10 cellular contexts compared by ENCODE assay signal in genomic region chr16:2160915-2161551, GRCh38. TPM values are rescaled to one million over a fixed set of nuclear protein-coding genes. Genes with fewer than 3 reads are reported as not detected.
DNase-seq lines count a peak whose midpoint lies in the region; ATAC-seq and TF ChIP-seq lines count a peak whose summit lies in the region.
"Had no signal": no experiment of that assay in that cellular context is flagged by ENCODE, and none has a peak within 500 bp of the region (broad histone marks: within the 10 kb centered on the region; RNA-seq: fewer than 3 reads in every experiment).

No MANE protein-coding gene starts in this region.

- H3K36me3 Mint-ChIP-seq in chondrocyte (ENCODE audit: low read depth) = peaks cover 2% of the 10 kb centered on the region
- H3K36me3 Mint-ChIP-seq in activated T-helper 1 cell treated with anti-CD3 and anti-CD28 coated beads, Interleukin-12 subunit alpha, Interleukin-12 subunit beta, Interleukin-2, Interleukin-4 antibody, amounts not matched to agents 30 ng/mL and 10 ng/mL and 1 ng/mL, durations not matched to agents 14 hours and 24 hours and 36 hours (ENCODE audit: low read depth) = peaks cover 7% of the 10 kb centered on the region

- no peak for TF ChIP-seq EP300 in suprapubic skin (IDR thresholded peaks at IDR 0.05)

- intact Hi-C loops in activated T-helper 1 cell treated with anti-CD3 and anti-CD28 coated beads, Interleukin-12 subunit alpha, Interleukin-12 subunit beta, Interleukin-2, Interleukin-4 antibody, amounts not matched to agents 30 ng/mL and 10 ng/mL and 1 ng/mL, durations not matched to agents 14 hours and 24 hours and 36 hours (cut with micrococcal nuclease) = no loop called here

- peak overlapping the region; percentile 24 for H3K27ac Mint-ChIP-seq in chondrocyte (ENCODE audit: unreplicated experiment)
- no peak overlapping the region for H3K27ac Mint-ChIP-seq in activated T-helper 1 cell treated with anti-CD3 and anti-CD28 coated beads, Interleukin-12 subunit alpha, Interleukin-12 subunit beta, Interleukin-2, Interleukin-4 antibody, amounts not matched to agents 30 ng/mL and 10 ng/mL and 1 ng/mL, durations not matched to agents 14 hours and 24 hours and 36 hours

- no peak overlapping the region for H3K4me3 Mint-ChIP-seq in chondrocyte (ENCODE audit: unreplicated experiment)
- no peak overlapping the region for H3K4me3 Mint-ChIP-seq in activated T-helper 1 cell treated with anti-CD3 and anti-CD28 coated beads, Interleukin-12 subunit alpha, Interleukin-12 subunit beta, Interleukin-2, Interleukin-4 antibody, amounts not matched to agents 30 ng/mL and 10 ng/mL and 1 ng/mL, durations not matched to agents 14 hours and 24 hours and 36 hours

- peak overlapping the region; percentile 90 for H3K27ac ChIP-seq in suprapubic skin

- H3K9me3 Mint-ChIP-seq in chondrocyte (ENCODE audit: low read depth) = no peaks in the 10 kb centered on the region
- H3K9me3 Mint-ChIP-seq in activated T-helper 1 cell treated with anti-CD3 and anti-CD28 coated beads, Interleukin-12 subunit alpha, Interleukin-12 subunit beta, Interleukin-2, Interleukin-4 antibody, amounts not matched to agents 30 ng/mL and 10 ng/mL and 1 ng/mL, durations not matched to agents 14 hours and 24 hours and 36 hours = no peaks in the 10 kb centered on the region

- peak; percentile 22 for ATAC-seq in left lobe of liver
- ATAC-seq: activated CD4-positive, CD25-positive, alpha-beta regulatory T cell treated with anti-CD3 and anti-CD28 coated beads, Interleukin-2, amount 50 U/mL, for 24 hours had no signal

- H3K4me1 Mint-ChIP-seq in chondrocyte (ENCODE audit: low read depth) = peaks cover 39% of the 10 kb centered on the region
- peaks cover 14% of the 10 kb centered on the region for H3K4me1 Mint-ChIP-seq in activated T-helper 1 cell treated with anti-CD3 and anti-CD28 coated beads, Interleukin-12 subunit alpha, Interleukin-12 subunit beta, Interleukin-2, Interleukin-4 antibody, amounts not matched to agents 30 ng/mL and 10 ng/mL and 1 ng/mL, durations not matched to agents 14 hours and 24 hours and 36 hours (ENCODE audit: low read depth)

- 38% methylated on average over 16 of the region's 20 CpGs for WGBS in suprapubic skin

- no peaks in the 10 kb centered on the region for H3K27me3 Mint-ChIP-seq in chondrocyte (ENCODE audit: low read depth)
- no peaks in the 10 kb centered on the region for H3K27me3 Mint-ChIP-seq in activated T-helper 1 cell treated with anti-CD3 and anti-CD28 coated beads, Interleukin-12 subunit alpha, Interleukin-12 subunit beta, Interleukin-2, Interleukin-4 antibody, amounts not matched to agents 30 ng/mL and 10 ng/mL and 1 ng/mL, durations not matched to agents 14 hours and 24 hours and 36 hours (ENCODE audit: insufficient read depth)

- H3K4me1 ChIP-seq in suprapubic skin = peaks cover 78% of the 10 kb centered on the region

- H3K9me3 ChIP-seq in suprapubic skin = no peaks in the 10 kb centered on the region

- H3K36me3 ChIP-seq in suprapubic skin = peaks cover 5% of the 10 kb centered on the region

- TF ChIP-seq CTCF in chondrocyte (IDR thresholded peaks at IDR 0.05) (no peak), suprapubic skin (IDR thresholded peaks at IDR 0.05) (no peak)

- no peak for DNase-seq in chondrocyte (ENCODE audit: low spot score)
- DNase-seq in left lobe of liver (ENCODE audit: low spot score) = peak; percentile 73
- DNase-seq in suprapubic skin (ENCODE audit: low spot score in 2 of 2) = peak; percentile 86 to 91
- DNase-seq in activated T-helper 1 cell treated with anti-CD3 and anti-CD28 coated beads, Interleukin-12 subunit alpha, Interleukin-12 subunit beta, Interleukin-2, Interleukin-4 antibody, amounts not matched to agents 30 ng/mL and 10 ng/mL and 1 ng/mL, durations not matched to agents 14 hours and 24 hours and 36 hours (ENCODE audit: low spot score) = no peak
- DNase-seq in mucosa of gallbladder (ENCODE audit: low spot score) = no peak
- DNase-seq in NCI-H2227 treated with DMSO at 0.1 percent for 48 hours (lab: John Stamatoyannopoulos, UW) = no peak
- no peak for DNase-seq in activated effector memory CD4-positive, alpha-beta T cell treated with anti-CD3 and anti-CD28 coated beads, Interleukin-2, amount 50 U/mL, for 16 hours
- DNase-seq: DND-41 had no signal

- TF ChIP-seq POLR2A in GM19099 (IDR thresholded peaks at IDR 0.05; ENCODE audit: extremely low read depth, insufficient read length, low read depth) (peak; percentile 31), suprapubic skin (IDR thresholded peaks at IDR 0.05) (no peak)

- no peaks in the 10 kb centered on the region for H3K27me3 ChIP-seq in suprapubic skin

- H3K4me3 ChIP-seq in suprapubic skin = peak overlapping the region; percentile 1

RNA-seq across cellular contexts. Expression of gene TRAF7, which starts 5.5 kb away (rescaled TPM):
- total RNA-seq in chondrocyte (62.1 to 71.3 TPM (median 63.4 TPM) in 3 replicates), left lobe of liver (44.2 TPM), suprapubic skin (10 to 100 TPM; 53.4 to 74.7 (median 66.5) TPM), mucosa of gallbladder (100 TPM)
- total RNA-seq in activated T-helper 1 cell treated with anti-CD3 and anti-CD28 coated beads, Interleukin-12 subunit alpha, Interleukin-12 subunit beta, Interleukin-2, Interleukin-4 antibody, amounts not matched to agents 30 ng/mL and 10 ng/mL and 1 ng/mL, durations not matched to agents 14 hours and 24 hours and 36 hours = 70.4 and 73.1 TPM in 2 replicates

RNA-seq across cellular contexts. Expression of gene RAB26, which starts 12.6 kb away (rescaled TPM):
- 0.28 to 1.1 TPM (median 0.80 TPM) in 3 replicates for total RNA-seq in chondrocyte
- total RNA-seq in left lobe of liver = 10.2 TPM
- total RNA-seq in suprapubic skin = 1 to 10 TPM in 3 of 4 donors, under 1 TPM in 1; 0.64 to 3.0 (median 1.4) TPM
- total RNA-seq in activated T-helper 1 cell treated with anti-CD3 and anti-CD28 coated beads, Interleukin-12 subunit alpha, Interleukin-12 subunit beta, Interleukin-2, Interleukin-4 antibody, amounts not matched to agents 30 ng/mL and 10 ng/mL and 1 ng/mL, durations not matched to agents 14 hours and 24 hours and 36 hours = 0.24 and 0.70 TPM in 2 replicates
- 7.7 TPM for total RNA-seq in mucosa of gallbladder

RNA-seq across cellular contexts. Expression of gene PKD1, which starts 25.3 kb away (rescaled TPM):
- total RNA-seq in chondrocyte (131 to 230 TPM (median 216 TPM) in 3 replicates), left lobe of liver (65.0 TPM), suprapubic skin (100 to 1,000 TPM; 209 to 446 (median 293) TPM), mucosa of gallbladder (154 TPM)
- 92.5 and 104 TPM in 2 replicates for total RNA-seq in activated T-helper 1 cell treated with anti-CD3 and anti-CD28 coated beads, Interleukin-12 subunit alpha, Interleukin-12 subunit beta, Interleukin-2, Interleukin-4 antibody, amounts not matched to agents 30 ng/mL and 10 ng/mL and 1 ng/mL, durations not matched to agents 14 hours and 24 hours and 36 hours

RNA-seq across cellular contexts. Expression of gene CASKIN1, which starts 35.4 kb away (rescaled TPM):
- total RNA-seq in chondrocyte (1.3 to 3.6 TPM (median 2.3 TPM) in 3 replicates), left lobe of liver (0.05 TPM), suprapubic skin (1 to 10 TPM in 1 of 4 donors, under 1 TPM in 3; 0.49 to 1.5 (median 0.78) TPM), mucosa of gallbladder (0.58 TPM)
- total RNA-seq in activated T-helper 1 cell treated with anti-CD3 and anti-CD28 coated beads, Interleukin-12 subunit alpha, Interleukin-12 subunit beta, Interleukin-2, Interleukin-4 antibody, amounts not matched to agents 30 ng/mL and 10 ng/mL and 1 ng/mL, durations not matched to agents 14 hours and 24 hours and 36 hours = 1.0 and 1.2 TPM in 2 replicates

RNA-seq across cellular contexts. Expression of gene MLST8, which starts 44.2 kb away (rescaled TPM):
- total RNA-seq in chondrocyte = 37.1 to 41.4 TPM (median 39.3 TPM) in 3 replicates
- 16.9 TPM for total RNA-seq in left lobe of liver
- total RNA-seq in suprapubic skin = 10 to 100 TPM; 52.3 to 69.5 (median 55.1) TPM
- total RNA-seq in activated T-helper 1 cell treated with anti-CD3 and anti-CD28 coated beads, Interleukin-12 subunit alpha, Interleukin-12 subunit beta, Interleukin-2, Interleukin-4 antibody, amounts not matched to agents 30 ng/mL and 10 ng/mL and 1 ng/mL, durations not matched to agents 14 hours and 24 hours and 36 hours = 57.0 and 61.9 TPM in 2 replicates
- total RNA-seq in mucosa of gallbladder = 31.2 TPM

Comparison
In these comparisons a context has a peak if more than half of its experiments do, and no peak if none do; other contexts are left out.
1. DNase-seq: peak in left lobe of liver (single experiment) and suprapubic skin (2 of 2); none in chondrocyte (single experiment), activated T-helper 1 cell treated with anti-CD3 and anti-CD28 coated beads, Interleukin-12 subunit alpha, Interleukin-12 subunit beta, Interleukin-2, Interleukin-4 antibody, amounts not matched to agents 30 ng/mL and 10 ng/mL and 1 ng/mL, durations not matched to agents 14 hours and 24 hours and 36 hours (single experiment), mucosa of gallbladder (single experiment), NCI-H2227 treated with DMSO at 0.1 percent for 48 hours (single experiment) and activated effector memory CD4-positive, alpha-beta T cell treated with anti-CD3 and anti-CD28 coated beads, Interleukin-2, amount 50 U/mL, for 16 hours (single experiment).